ENCODE assay signal across 22 cellular contexts in the genomic region with DNA sequence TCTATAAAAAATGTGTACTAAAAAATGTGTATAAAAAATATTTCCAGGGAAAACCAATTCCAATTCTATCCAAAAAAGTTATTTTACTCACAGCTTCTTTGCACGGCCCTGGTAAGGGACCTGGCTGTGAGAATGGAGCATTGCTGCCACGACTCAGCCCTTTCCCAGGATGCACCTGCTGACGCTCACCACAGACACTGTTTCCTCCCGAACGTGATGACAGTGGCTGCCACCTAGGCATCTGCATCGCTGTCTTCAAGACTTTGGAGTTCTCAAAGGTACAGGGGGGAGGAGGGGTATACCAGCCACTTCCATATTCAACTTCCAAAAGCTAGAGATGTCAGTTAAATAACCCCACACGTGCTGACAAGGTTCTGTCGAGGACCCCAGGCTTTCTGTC. TPM values are rescaled to one million over a fixed set of nuclear protein-coding genes. Genes with fewer than 3 reads are reported as not detected.
"Had no signal": no experiment of that assay in that cellular context is flagged by ENCODE, and none has a peak within 500 bp of the region (broad histone marks: within the 10 kb centered on the region; RNA-seq: fewer than 3 reads in every experiment).

No MANE protein-coding gene starts in this region.

- H3K27me3 Mint-ChIP-seq: dendritic cell treated with granulocyte-macrophage colony-stimulating factor and Interleukin-4, amounts not matched to agents 40 ng/mL and 50 ng/mL, for 4 days; naive B cell had no signal

- H3K4me3 ChIP-seq: body of pancreas, cardiac muscle cell, lung, stomach, suprapubic skin, tibial nerve had no signal

- H3K27ac ChIP-seq: body of pancreas, cardiac muscle cell, stomach, suprapubic skin, tibial nerve had no signal

- H3K4me1 ChIP-seq: body of pancreas, stomach, suprapubic skin, tibial nerve had no signal

- H3K27ac Mint-ChIP-seq: activated T-helper 1 cell treated with anti-CD3 and anti-CD28 coated beads, Interleukin-12 subunit alpha, Interleukin-12 subunit beta, Interleukin-2, Interleukin-4 antibody, amounts not matched to agents 30 ng/mL and 10 ng/mL and 1 ng/mL, durations not matched to agents 14 hours and 24 hours and 36 hours; dendritic cell treated with granulocyte-macrophage colony-stimulating factor and Interleukin-4, amounts not matched to agents 40 ng/mL and 50 ng/mL, for 4 days; stimulated activated effector memory CD8-positive, alpha-beta T cell treated with anti-CD3 and anti-CD28 coated beads, Interleukin-12 subunit alpha, Interleukin-12 subunit beta, amount 100 ng/mL, for 72 hours had no signal

- H3K36me3 Mint-ChIP-seq: naive B cell had no signal

- H3K4me1 Mint-ChIP-seq: neural crest cell had no signal

- DNase-seq: activated CD4-positive, alpha-beta T cell treated with anti-CD3 and anti-CD28 coated beads, Interleukin-2, amount 50 U/mL, for 1 hour; body of pancreas; effector CD4-positive, alpha-beta T cell; naive B cell; occipital lobe; posterior cingulate gyrus; SK-N-SH; small intestine; stimulated activated CD4-positive, alpha-beta T cell treated with anti-CD3 and anti-CD28 coated beads, Interleukin-2, amount 100 ng/mL, for 24 hours; stomach; T-helper 9 cell had no signal

- H3K36me3 ChIP-seq: cardiac muscle cell had no signal

- H3K27me3 ChIP-seq: body of pancreas, cardiac muscle cell, stomach, suprapubic skin, tibial nerve had no signal

- H3K9me3 Mint-ChIP-seq: activated T-helper 1 cell treated with anti-CD3 and anti-CD28 coated beads, Interleukin-12 subunit alpha, Interleukin-12 subunit beta, Interleukin-2, Interleukin-4 antibody, amounts not matched to agents 30 ng/mL and 10 ng/mL and 1 ng/mL, durations not matched to agents 14 hours and 24 hours and 36 hours; neural crest cell; stimulated activated effector memory CD8-positive, alpha-beta T cell treated with anti-CD3 and anti-CD28 coated beads, Interleukin-12 subunit alpha, Interleukin-12 subunit beta, amount 100 ng/mL, for 72 hours had no signal

- ATAC-seq: body of pancreas; left lobe of liver; sciatic nerve; stimulated activated effector memory CD8-positive, alpha-beta T cell treated with anti-CD3 and anti-CD28 coated beads, Interleukin-12 subunit alpha, Interleukin-12 subunit beta, amount 100 ng/mL, for 72 hours had no signal

- H3K4me3 Mint-ChIP-seq: activated T-helper 1 cell treated with anti-CD3 and anti-CD28 coated beads, Interleukin-12 subunit alpha, Interleukin-12 subunit beta, Interleukin-2, Interleukin-4 antibody, amounts not matched to agents 30 ng/mL and 10 ng/mL and 1 ng/mL, durations not matched to agents 14 hours and 24 hours and 36 hours; dendritic cell treated with granulocyte-macrophage colony-stimulating factor and Interleukin-4, amounts not matched to agents 40 ng/mL and 50 ng/mL, for 4 days; neural crest cell; stimulated activated effector memory CD8-positive, alpha-beta T cell treated with anti-CD3 and anti-CD28 coated beads, Interleukin-12 subunit alpha, Interleukin-12 subunit beta, amount 100 ng/mL, for 72 hours had no signal

- H3K9me3 ChIP-seq: body of pancreas, SK-N-SH, stomach, suprapubic skin, tibial nerve had no signal

RNA-seq across cellular contexts. Expression of gene PTPRN2, which starts 23.9 kb away (rescaled TPM):
- total RNA-seq: cardiac muscle cell, fibroblast of villous mesenchyme had no signal
